Comparison of ENCODE assay signal across 8 cellular contexts in genomic region chr3:159828542-159828943, GRCh38. TPM values are rescaled to one million over a fixed set of nuclear protein-coding genes. Genes with fewer than 3 reads are reported as not detected.
DNase-seq lines count a peak whose midpoint lies in the region; ATAC-seq and TF ChIP-seq lines count a peak whose summit lies in the region.

No MANE protein-coding gene starts in this region.

- no peaks in the 10 kb centered on the region for H3K36me3 Mint-ChIP-seq in GM23338 (ENCODE audit: low read depth)

- DNase-seq in DMS 273 (lab: John Stamatoyannopoulos, UW; ENCODE audit: unreplicated experiment) (peak; percentile 92), GM23338 (ENCODE audit: low spot score) (peak; percentile 73), NCI-H2081 treated with DMSO at 0.1 percent for 48 hours (lab: John Stamatoyannopoulos, UW) (peak; percentile 82), hepatic stellate cell (ENCODE audit: low spot score) (peak; percentile 56), thyroid gland (no peak), iPS-NIHi7 (ENCODE audit: extremely low spot score) (no peak)

- no peak overlapping the region for H2AFZ ChIP-seq in GM23338

- no peak overlapping the region for H3K27ac Mint-ChIP-seq in GM23338

- H3K27ac ChIP-seq in GM23338 (ENCODE audit: low read depth) = no peak overlapping the region
- peak overlapping the region; percentile 25; the same call in 1 of the 2 replicates for H3K27ac ChIP-seq in VCaP
- H3K27ac ChIP-seq in thyroid gland = no peak overlapping the region

- no peaks in the 10 kb centered on the region for H3K9me3 Mint-ChIP-seq in GM23338

- ATAC-seq in GM23338 (peak; percentile 69), HG03196 (IDR thresholded peaks at IDR 0.05; ENCODE audit: unreplicated experiment) (no peak)

- intact Hi-C loops in thyroid gland (cut with DNase I) = loop anchor here (5.0 kb wide), 1 partner anchor 174 kb away; no protein-coding TSS in a partner anchor

- no peaks in the 10 kb centered on the region for H3K27me3 ChIP-seq in GM23338 (ENCODE audit: insufficient read depth)
- no peaks in the 10 kb centered on the region for H3K27me3 ChIP-seq in thyroid gland

- no peak for TF ChIP-seq POLR2A in thyroid gland (IDR thresholded peaks at IDR 0.05)

- H3K4me3 Mint-ChIP-seq in GM23338 = no peak overlapping the region

- H4K20me1 ChIP-seq in GM23338 (replicated peaks; ENCODE audit: insufficient read depth) = no peaks in the 10 kb centered on the region

- H3K27me3 Mint-ChIP-seq in GM23338 (ENCODE audit: insufficient read depth, low read depth, poor library complexity) = no peaks in the 10 kb centered on the region

- H3K4me3 ChIP-seq in GM23338 (no peak overlapping the region), thyroid gland (replicated peaks in 1 of 3) (no peak overlapping the region)

- WGBS in thyroid gland, 2 donors = 26 to 28% methylated on average over 5 of the region's 5 CpGs

- no peaks in the 10 kb centered on the region for H3F3A ChIP-seq in GM23338 (replicated peaks; ENCODE audit: low read depth)

- no peaks in the 10 kb centered on the region for H3K9me3 ChIP-seq in thyroid gland

- H3K79me2 ChIP-seq in GM23338 (replicated peaks; ENCODE audit: insufficient read depth) = no peaks in the 10 kb centered on the region

- no peaks in the 10 kb centered on the region for H3K9me2 ChIP-seq in GM23338 (ENCODE audit: insufficient read depth)

- H3K4me1 ChIP-seq in GM23338 (ENCODE audit: insufficient read depth) (no peaks in the 10 kb centered on the region), thyroid gland (no peaks in the 10 kb centered on the region)

- H3K4me2 ChIP-seq in GM23338 = no peak overlapping the region

- no peaks in the 10 kb centered on the region for H3K36me3 ChIP-seq in GM23338 (ENCODE audit: insufficient read depth)
- H3K36me3 ChIP-seq in thyroid gland = no peaks in the 10 kb centered on the region

- TF ChIP-seq CTCF in GM23338 (conservative IDR thresholded peaks at IDR 0.05; ENCODE audit: low read depth in 2 of 2) (peak; percentile 63 to 67), VCaP (conservative IDR thresholded peaks at IDR 0.05) (peak; percentile 74), thyroid gland (IDR thresholded peaks at IDR 0.05) (peak in 5 of 6 experiments; percentile 23 to 65 (median 51))

- H3K4me1 Mint-ChIP-seq in GM23338 = no peaks in the 10 kb centered on the region

TF ChIP-seq in GM23338, 12 proteins besides CTCF, POLR2A, EP300 and RAD21:
- TF ChIP-seq EZH2phosphoT487 (IDR thresholded peaks at IDR 0.05; ENCODE audit: unreplicated experiment) = no peak

RNA-seq across cellular contexts. Expression of gene SCHIP1, which starts 11.1 kb away (rescaled TPM):
- total RNA-seq in GM23338 (2014; rRNA removed; shearing (Covaris generic)) = 12.2 and 17.3 TPM in 2 replicates
- polyA plus RNA-seq in GM23338 (2016; fragmentation: Nextera tagmentation; extraction: Ambion mirVana) = 9.5 and 17.1 TPM in 2 replicates
- 1 to 10 TPM; 1.8 to 3.4 (median 2.4) TPM for total RNA-seq in thyroid gland

Comparison
In these comparisons a context has a peak if more than half of its experiments do, and no peak if none do; other contexts are left out.
1. DNase-seq: peak in DMS 273 (single experiment), GM23338 (single experiment), NCI-H2081 treated with DMSO at 0.1 percent for 48 hours (single experiment) and hepatic stellate cell (single experiment); none in thyroid gland (0 of 2) and iPS-NIHi7 (single experiment).
2. Peak in every context shown above with its lines, with median percentiles within 50 percentile points of each other: CTCF ChIP-seq.